Comparison of ENCODE assay signal across 23 cellular contexts in genomic region chr5:137794863-137795262, GRCh38.
"Had no signal": no experiment of that assay in that cellular context is flagged by ENCODE, and none has a peak within 500 bp of the region (broad histone marks: within the 10 kb centered on the region; RNA-seq: fewer than 3 reads in every experiment).

No MANE protein-coding gene starts in this region.

- H3K27ac ChIP-seq: neutrophil, parathyroid adenoma, right lobe of liver, thoracic aorta, tibial nerve, upper lobe of left lung had no signal

- H3K36me3 ChIP-seq: neutrophil, right lobe of liver, thoracic aorta, tibial nerve, upper lobe of left lung had no signal

- DNase-seq: cortex of kidney; effector memory CD8-positive, alpha-beta T cell; head of caudate nucleus; mucosa of descending colon; naive B cell; right lobe of liver; small intestine; stimulated activated CD4-positive, alpha-beta T cell treated with anti-CD3 and anti-CD28 coated beads, Interleukin-15, amount 100 ng/mL, for 24 hours; stimulated activated CD4-positive, alpha-beta T cell treated with anti-CD3 and anti-CD28 coated beads, Interleukin-2, amount 100 ng/mL, for 48 hours; stimulated activated naive B cell treated with anti-CD40 and anti-IgM and Interleukin-4, amounts not matched to agents 10 μg/mL and 1 μg/mL and 100 μg/mL, for 72 hours; upper lobe of left lung had no signal

- H3K4me1 Mint-ChIP-seq: memory B cell; naive B cell; stimulated activated naive B cell treated with anti-CD40 and anti-IgM and Interleukin-4, amounts not matched to agents 10 μg/mL and 1 μg/mL and 100 μg/mL, for 72 hours had no signal

- H3K4me3 ChIP-seq: lung, mucosa of descending colon, right lobe of liver, thoracic aorta, tibial nerve, upper lobe of left lung had no signal

- H3K4me3 Mint-ChIP-seq: effector memory CD8-positive, alpha-beta T cell; memory B cell; mesothelial cell of epicardium; naive B cell; natural killer cell treated with Interleukin-12 subunit alpha and Interleukin-12 subunit beta and Interleukin-15 and Interleukin-18, amount 100 ng/mL, for 72 hours; neural crest cell; stimulated activated naive B cell treated with anti-CD40 and anti-IgM and Interleukin-4, amounts not matched to agents 10 μg/mL and 1 μg/mL and 100 μg/mL, for 72 hours; stimulated activated naive CD8-positive, alpha-beta T cell treated with anti-CD3 and anti-CD28 coated beads, Interleukin-15, Interleukin-2, amounts not matched to agents 100 ng/mL and 50 ng/mL, for 24 hours had no signal

- H3K9me3 Mint-ChIP-seq: effector memory CD8-positive, alpha-beta T cell; memory B cell; mesothelial cell of epicardium; naive B cell; natural killer cell treated with Interleukin-12 subunit alpha and Interleukin-12 subunit beta and Interleukin-15 and Interleukin-18, amount 100 ng/mL, for 72 hours; neural crest cell; stimulated activated naive B cell treated with anti-CD40 and anti-IgM and Interleukin-4, amounts not matched to agents 10 μg/mL and 1 μg/mL and 100 μg/mL, for 72 hours; stimulated activated naive CD8-positive, alpha-beta T cell treated with anti-CD3 and anti-CD28 coated beads, Interleukin-15, Interleukin-2, amounts not matched to agents 100 ng/mL and 50 ng/mL, for 24 hours had no signal

- H3K4me1 ChIP-seq: right lobe of liver, tibial nerve, upper lobe of left lung had no signal

- H3K27me3 ChIP-seq: neutrophil, right lobe of liver, tibial nerve, upper lobe of left lung had no signal

- H3K9me3 ChIP-seq: mucosa of descending colon, neutrophil, right lobe of liver, thoracic aorta, tibial nerve, upper lobe of left lung had no signal

- H3K9ac ChIP-seq: parathyroid adenoma had no signal

- H3K36me3 Mint-ChIP-seq: memory B cell; mesothelial cell of epicardium; naive B cell; natural killer cell treated with Interleukin-12 subunit alpha and Interleukin-12 subunit beta and Interleukin-15 and Interleukin-18, amount 100 ng/mL, for 72 hours had no signal

- H3K27ac Mint-ChIP-seq: effector memory CD8-positive, alpha-beta T cell; memory B cell; mesothelial cell of epicardium; naive B cell; natural killer cell treated with Interleukin-12 subunit alpha and Interleukin-12 subunit beta and Interleukin-15 and Interleukin-18, amount 100 ng/mL, for 72 hours; progenitor cell of endocrine pancreas; stimulated activated naive B cell treated with anti-CD40 and anti-IgM and Interleukin-4, amounts not matched to agents 10 μg/mL and 1 μg/mL and 100 μg/mL, for 72 hours; stimulated activated naive CD8-positive, alpha-beta T cell treated with anti-CD3 and anti-CD28 coated beads, Interleukin-15, Interleukin-2, amounts not matched to agents 100 ng/mL and 50 ng/mL, for 24 hours had no signal

- H3K27me3 Mint-ChIP-seq: effector memory CD8-positive, alpha-beta T cell; memory B cell; naive B cell; natural killer cell treated with Interleukin-12 subunit alpha and Interleukin-12 subunit beta and Interleukin-15 and Interleukin-18, amount 100 ng/mL, for 72 hours; progenitor cell of endocrine pancreas; stimulated activated naive B cell treated with anti-CD40 and anti-IgM and Interleukin-4, amounts not matched to agents 10 μg/mL and 1 μg/mL and 100 μg/mL, for 72 hours; stimulated activated naive CD8-positive, alpha-beta T cell treated with anti-CD3 and anti-CD28 coated beads, Interleukin-15, Interleukin-2, amounts not matched to agents 100 ng/mL and 50 ng/mL, for 24 hours had no signal

- ATAC-seq: effector memory CD8-positive, alpha-beta T cell; left lobe of liver; mucosa of descending colon; natural killer cell treated with Interleukin-12 subunit alpha and Interleukin-12 subunit beta and Interleukin-15 and Interleukin-18, amount 100 ng/mL, for 72 hours; right lobe of liver; stimulated activated naive B cell treated with anti-CD40 and anti-IgM and Interleukin-4, amounts not matched to agents 10 μg/mL and 1 μg/mL and 100 μg/mL, for 72 hours had no signal
